ENCODE assay signal across 18 cellular contexts in the genomic region with DNA sequence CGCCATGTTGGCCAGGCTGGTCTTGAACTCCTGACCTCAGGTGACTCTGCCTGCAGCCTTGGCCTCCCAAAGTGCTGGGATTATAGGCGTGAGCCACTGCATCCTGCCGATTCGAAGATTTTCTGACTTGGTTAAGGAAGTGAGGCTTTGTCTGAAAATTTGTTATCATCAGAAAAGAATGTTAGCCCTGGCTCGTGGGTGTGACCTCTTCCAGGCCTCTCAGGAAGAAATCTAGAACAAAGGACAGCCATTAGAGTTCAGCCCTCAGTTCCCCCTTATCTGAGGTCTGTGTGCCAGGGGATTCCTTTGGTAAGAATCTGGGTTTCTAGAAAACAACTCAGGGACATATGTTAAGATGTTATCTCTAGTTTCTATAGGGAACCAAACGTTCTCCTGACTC. TPM values are rescaled to one million over a fixed set of nuclear protein-coding genes. Genes with fewer than 3 reads are reported as not detected.
DNase-seq lines count a peak whose midpoint lies in the region; ATAC-seq and TF ChIP-seq lines count a peak whose summit lies in the region.
"Had no signal": no experiment of that assay in that cellular context is flagged by ENCODE, and none has a peak within 500 bp of the region (broad histone marks: within the 10 kb centered on the region; RNA-seq: fewer than 3 reads in every experiment).

No MANE protein-coding gene starts in this region.

- H4K91ac ChIP-seq in IMR-90 (ENCODE audit: insufficient read depth, low read depth, low read length): peak overlapping the region; percentile 75

- H3K14ac ChIP-seq in IMR-90 (replicated peaks; ENCODE audit: low read depth, low read length): peak overlapping the region; percentile 48

- dilution Hi-C loops in IMR-90 (cut with HindIII; ENCODE audit: low sequenced_read_pairs, unreplicated experiment): no loop called here

- H3K4ac ChIP-seq in IMR-90 (ENCODE audit: low read depth, low read length): peak overlapping the region; percentile 34; the same call in 1 of the 2 replicates

- intact Hi-C loops in IMR-90 (cut with micrococcal nuclease): loop anchor here (10.0 kb wide), 1 partner anchor 373 kb away; no protein-coding TSS in a partner anchor

- H2BK15ac ChIP-seq in IMR-90 (ENCODE audit: low read depth, low read length): peak overlapping the region; percentile 33; the same call in 1 of the 3 replicates

- POLR2A ChIA-PET in IMR-90 (lab: Charles Lee; ENCODE audit: unreplicated experiment): interaction anchor here (1.2 kb wide), 1 partner anchor 78 kb away, joined by 3 read pairs; no protein-coding TSS in a partner anchor

- H3K9me3 ChIP-seq in IMR-90 (ENCODE audit: control insufficient read depth, insufficient read depth, low read length) (no peaks in the 10 kb centered on the region), smooth muscle cell (replicated peaks; ENCODE audit: low read depth) (no peaks in the 10 kb centered on the region)
- H3K9me3 ChIP-seq: BLaER1, HAP-1 had no signal

- H3K4me2 ChIP-seq in IMR-90 (ENCODE audit: low read depth, low read length) (no peak overlapping the region), smooth muscle cell (no peak overlapping the region)
- H3K4me2 ChIP-seq: BLaER1, hepatocyte had no signal

- H2AFZ ChIP-seq in IMR-90 (replicated peaks; ENCODE audit: low read length, poor library complexity) (no peak overlapping the region), smooth muscle cell (ENCODE audit: low read depth) (no peak overlapping the region)
- H2AFZ ChIP-seq: hepatocyte had no signal

- H2BK120ac ChIP-seq in IMR-90 (ENCODE audit: low read depth, low read length): peak overlapping the region; percentile 75

- DNase-seq in AG08395 (ENCODE audit: low spot score) (peak; percentile 48), IMR-90 (peak; percentile 54), cardiac fibroblast (ENCODE audit: low read depth in 2 of 2) (peak; percentile 71 to 90), kidney tubule cell (ENCODE audit: low spot score) (peak; percentile 87), RPMI8226 (no peak), NCI-H2171 treated with DMSO at 0.1 percent for 48 hours (lab: John Stamatoyannopoulos, UW) (no peak), HuH-7.5 (ENCODE audit: low spot score) (no peak), smooth muscle cell (lab: John Stamatoyannopoulos, UW; ENCODE audit: unreplicated experiment) (no peak)
- DNase-seq: activated CD8-positive, alpha-beta memory T cell treated with anti-CD3 and anti-CD28 coated beads, Interleukin-2, amount 50 U/mL, for 4 hours; NCI-H187; posterior cingulate gyrus; stimulated activated CD4-positive, alpha-beta T cell treated with anti-CD3 and anti-CD28 coated beads, Interleukin-4, amount 100 ng/mL, for 24 hours; stimulated activated naive CD8-positive, alpha-beta T cell treated with anti-CD3 and anti-CD28 coated beads, Interleukin-15, Interleukin-2, amounts not matched to agents 100 U/mL and 50 U/mL, for 24 hours; WERI-Rb-1 had no signal

- no peaks in the 10 kb centered on the region for H4K20me1 ChIP-seq in IMR-90 (ENCODE audit: insufficient read depth, low read length)
- H4K20me1 ChIP-seq in smooth muscle cell (ENCODE audit: low read depth): no peaks in the 10 kb centered on the region
- H4K20me1 ChIP-seq: BLaER1 had no signal

- H3K9me1 ChIP-seq in IMR-90 (ENCODE audit: insufficient read depth, low read length): peaks cover 9% of the 10 kb centered on the region

- peak overlapping the region; percentile 73; the same call in 1 of the 2 replicates for H4K5ac ChIP-seq in IMR-90 (ENCODE audit: low read depth, low read length)

- H3K79me1 ChIP-seq in IMR-90 (ENCODE audit: low read depth in 1 of 2, low read length in 2 of 2): no peaks in the 10 kb centered on the region

- H3F3A ChIP-seq in smooth muscle cell (ENCODE audit: low read depth): no peaks in the 10 kb centered on the region

- BruUV-seq in IMR-90 (replicated peaks; lab: Mats Ljungman, UMichigan): no TSS peak

- peak overlapping the region; percentile 48; the same call in 1 of the 2 replicates for H3K23ac ChIP-seq in IMR-90 (ENCODE audit: low read depth, low read length)

- ATAC-seq in IMR-90 (ENCODE audit: low read depth): peak; percentile 47
- ATAC-seq: stimulated activated naive CD8-positive, alpha-beta T cell treated with anti-CD3 and anti-CD28 coated beads, Interleukin-15, Interleukin-2, amounts not matched to agents 100 U/mL and 50 U/mL, for 24 hours had no signal

- no peak for TF ChIP-seq POLR2A in IMR-90 (IDR thresholded peaks at IDR 0.05; ENCODE audit: low read depth, low read length)

- H4K8ac ChIP-seq in IMR-90 (ENCODE audit: low read depth in 2 of 2, low read length in 2 of 2): peak overlapping the region; percentile 42 to 75; a peak in 3 of 4 replicates

- no peaks in the 10 kb centered on the region for H3K36me3 ChIP-seq in IMR-90 (ENCODE audit: control insufficient read depth, insufficient read depth, low read length)
- H3K36me3 ChIP-seq in smooth muscle cell (ENCODE audit: low read depth): no peaks in the 10 kb centered on the region
- H3K36me3 ChIP-seq: BLaER1, HAP-1, WERI-Rb-1 had no signal

- 0 out of 2 replicates have a peak overlapping the region, but pooled peaks have one; percentile 60 for H2AK5ac ChIP-seq in IMR-90 (ENCODE audit: low read depth, low read length)

- H2BK20ac ChIP-seq in IMR-90 (ENCODE audit: low read depth, low read length): peak overlapping the region; percentile 92

- no peak overlapping the region for H2AK9ac ChIP-seq in IMR-90 (replicated peaks; ENCODE audit: low read depth, low read length, poor library complexity)

- TF ChIP-seq RAD21 in IMR-90 (IDR thresholded peaks at IDR 0.05; ENCODE audit: low read length): no peak

- no peak overlapping the region for H3K4me3 ChIP-seq in IMR-90 (ENCODE audit: insufficient read depth, low read depth, low read length)
- no peak overlapping the region for H3K4me3 ChIP-seq in cardiac fibroblast (replicated peaks in 1 of 2; ENCODE audit: low read depth in 2 of 2, low read length in 2 of 2)
- no peak overlapping the region for H3K4me3 ChIP-seq in smooth muscle cell
- H3K4me3 ChIP-seq: BLaER1, HAP-1, hepatocyte had no signal

- H3K79me2 ChIP-seq in smooth muscle cell (ENCODE audit: low read depth): no peaks in the 10 kb centered on the region
- H3K79me2 ChIP-seq: hepatocyte had no signal

- WGBS in IMR-90 (ENCODE audit: extremely low coverage in 2 of 2, insufficient read length in 1 of 2), 2 experiments: no CpG with 5 or more reads among the region's 6 CpGs
- 40% methylated on average over 6 of the region's 6 CpGs for WGBS in smooth muscle cell (ENCODE audit: low lambda C conversion rate)

- H3K9ac ChIP-seq in IMR-90 (ENCODE audit: low read depth, low read length) (no peak overlapping the region), smooth muscle cell (ENCODE audit: low read depth) (no peak overlapping the region)
- H3K9ac ChIP-seq: BLaER1 had no signal

- no peak overlapping the region for H3K56ac ChIP-seq in IMR-90 (ENCODE audit: extremely low read depth, insufficient read depth, low read length)

- peak overlapping the region; percentile 79; the same call in 1 of the 2 replicates for H3K18ac ChIP-seq in IMR-90 (ENCODE audit: low read depth, low read length)

- H3K4me1 ChIP-seq in IMR-90 (ENCODE audit: control insufficient read depth, insufficient read depth, low read length): peaks cover 12% of the 10 kb centered on the region
- no peaks in the 10 kb centered on the region for H3K4me1 ChIP-seq in smooth muscle cell (ENCODE audit: low read depth)
- H3K4me1 ChIP-seq: BLaER1 had no signal

- in situ Hi-C loops in IMR-90 (cut with MboI; ENCODE audit: low sequenced_read_pairs): no loop called here

- no peak overlapping the region for H3K27ac ChIP-seq in IMR-90 (ENCODE audit: insufficient read depth, low read length)
- H3K27ac ChIP-seq in smooth muscle cell (ENCODE audit: low read depth): no peak overlapping the region
- H3K27ac ChIP-seq: BLaER1, hepatocyte, WERI-Rb-1 had no signal

- CTCF ChIA-PET in IMR-90 (lab: Yijun Ruan, JAX): no interaction called here

- TF ChIP-seq CTCF in IMR-90 (conservative IDR thresholded peaks at IDR 0.05; ENCODE audit: low read depth, low read length) (no peak), cardiac fibroblast (IDR thresholded peaks at IDR 0.05; ENCODE audit: low read depth, low read length) (no peak), smooth muscle cell (IDR thresholded peaks at IDR 0.05; ENCODE audit: borderline replicate concordance, insufficient read depth, poor library complexity, severe bottlenecking) (no peak)

- H3K27me3 ChIP-seq in IMR-90 (ENCODE audit: control insufficient read depth, insufficient read depth, low read length) (no peaks in the 10 kb centered on the region), smooth muscle cell (ENCODE audit: low read depth) (no peaks in the 10 kb centered on the region)
- H3K27me3 ChIP-seq: BLaER1 had no signal

- peak overlapping the region; percentile 74 for H2BK5ac ChIP-seq in IMR-90 (ENCODE audit: low read depth, low read length, poor library complexity, severe bottlenecking)

TF ChIP-seq in IMR-90, 13 proteins besides CTCF, POLR2A, EP300 and RAD21 (continues in another document):
- TF ChIP-seq MAZ (IDR thresholded peaks at IDR 0.05; ENCODE audit: borderline replicate concordance, low read depth, low read length) (no peak), CEBPB (IDR thresholded peaks at IDR 0.05; ENCODE audit: low read depth, low read length) (no peak)

RNA-seq across cellular contexts. Expression of a gene that starts 6.2 kb away (rescaled TPM):
- 0.56 and 0.90 TPM in 2 replicates for total RNA-seq in IMR-90 (2012; rRNA removed)
- polyA plus RNA-seq in IMR-90 (2012; rRNA removed): 0.20 and 0.46 TPM in 2 replicates
- 0.32 TPM in 2 replicates for polyA plus RNA-seq in IMR-90 (2012; cell fraction: cytosol; rRNA removed)
- polyA plus RNA-seq in IMR-90 (2012; cell fraction: nucleus; rRNA removed; ENCODE audit: low replicate concordance): 0.72 and 1.7 TPM in 2 replicates
- total RNA-seq in smooth muscle cell: 0.13 TPM in 1 of 2 replicates, not detected in the other
- polyA plus RNA-seq in smooth muscle cell: 0.21 TPM in 1 of 2 replicates, not detected in the other
- total RNA-seq: mucosa of gallbladder had no signal
- polyA plus RNA-seq: hepatocyte had no signal

RNA-seq across cellular contexts. Expression of a gene that starts 42.4 kb away (rescaled TPM):
- total RNA-seq in IMR-90 (2012; rRNA removed): 0.18 and 0.28 TPM in 2 replicates
- polyA plus RNA-seq in IMR-90 (2012; rRNA removed): 0.24 and 0.32 TPM in 2 replicates
- 0.23 TPM in 2 replicates for polyA plus RNA-seq in IMR-90 (2012; cell fraction: cytosol; rRNA removed)
- 0.59 and 0.69 TPM in 2 replicates for polyA plus RNA-seq in IMR-90 (2012; cell fraction: nucleus; rRNA removed; ENCODE audit: low replicate concordance)
- not detected in 2 replicates for total RNA-seq in smooth muscle cell
- 0.26 TPM in 2 replicates for polyA plus RNA-seq in smooth muscle cell
- total RNA-seq: hepatocyte had no signal
- polyA plus RNA-seq: hepatocyte had no signal

RNA-seq across cellular contexts. Expression of a gene that starts 45.7 kb away (rescaled TPM):
- 1.1 and 1.7 TPM in 2 replicates for total RNA-seq in IMR-90 (2012; rRNA removed)
- polyA plus RNA-seq in IMR-90 (2012; rRNA removed): 3.9 and 4.4 TPM in 2 replicates
- 3.5 and 3.6 TPM in 2 replicates for polyA plus RNA-seq in IMR-90 (2012; cell fraction: cytosol; rRNA removed)
- 1.0 and 1.6 TPM in 2 replicates for polyA plus RNA-seq in IMR-90 (2012; cell fraction: nucleus; rRNA removed; ENCODE audit: low replicate concordance)
- 1.1 TPM in 1 of 2 replicates, not detected in the other for total RNA-seq in smooth muscle cell
- polyA plus RNA-seq in smooth muscle cell: 0.45 TPM in 1 of 2 replicates, not detected in the other

Comparison
In these comparisons a context has a peak if more than half of its experiments do, and no peak if none do; other contexts are left out.
1. DNase-seq: peak in AG08395 (single experiment), IMR-90 (single experiment), cardiac fibroblast (2 of 2) and kidney tubule cell (single experiment); none in RPMI8226 (single experiment), NCI-H2171 treated with DMSO at 0.1 percent for 48 hours (single experiment), HuH-7.5 (single experiment) and smooth muscle cell (single experiment).